10 cellular contexts compared by ENCODE assay signal in the genomic region with DNA sequence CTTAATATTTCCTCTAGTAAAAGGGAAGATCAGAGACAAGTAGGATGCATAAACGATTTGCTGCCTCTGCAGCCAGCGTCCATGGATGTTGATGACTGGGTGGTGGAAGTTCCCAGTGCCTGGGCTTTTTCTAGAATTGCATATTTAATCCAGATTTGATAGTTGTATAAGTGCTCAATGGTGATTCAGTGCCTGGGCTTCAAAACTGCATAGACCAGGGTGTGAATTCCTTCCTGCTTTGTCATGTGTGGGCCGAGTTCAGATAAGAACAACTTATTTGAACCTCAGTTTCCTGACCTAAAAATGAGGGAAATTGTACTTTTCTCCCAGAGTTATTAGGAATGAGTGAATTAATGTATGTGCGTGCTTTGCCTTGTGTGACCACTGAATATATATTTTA.
DNase-seq lines count a peak whose midpoint lies in the region; ATAC-seq, FAIRE-seq and TF ChIP-seq lines count a peak whose summit lies in the region.
"Had no signal": no experiment of that assay in that cellular context is flagged by ENCODE, and none has a peak within 500 bp of the region (broad histone marks: within the 10 kb centered on the region; RNA-seq: fewer than 3 reads in every experiment).

No MANE protein-coding gene starts in this region.

- H3K27ac ChIP-seq in A673 (ENCODE audit: low read depth, low read length, poor library complexity, severe bottlenecking): no peak overlapping the region
- H3K27ac ChIP-seq: C4-2B had no signal

- no peak for TF ChIP-seq POLR2A in GM12891 (IDR thresholded peaks at IDR 0.05; ENCODE audit: low read depth, low read length)

- TF ChIP-seq CTCF in A673 (conservative IDR thresholded peaks at IDR 0.05; ENCODE audit: low read depth, low read length): no peak
- TF ChIP-seq CTCF in endothelial cell (IDR thresholded peaks at IDR 0.05; ENCODE audit: unreplicated experiment): no peak
- no peak for TF ChIP-seq CTCF in mesothelial cell of epicardium (IDR thresholded peaks at IDR 0.05; ENCODE audit: unreplicated experiment)

- H3K4me3 Mint-ChIP-seq in endothelial cell (ENCODE audit: unreplicated experiment) (peak overlapping the region; percentile 51), mesothelial cell of epicardium (no peak overlapping the region)

- peak; percentile 25 for DNase-seq in A673 (ENCODE audit: low spot score)
- DNase-seq in LHCN-M2 (ENCODE audit: low read depth): peak; percentile 83
- DNase-seq in endothelial cell (ENCODE audit: low spot score): no peak
- DNase-seq in mesothelial cell of epicardium (ENCODE audit: low spot score in 2 of 2, unreplicated experiment in 2 of 2): no peak
- DNase-seq in iPS-NIHi11 (ENCODE audit: low spot score): no peak
- no peak for DNase-seq in GM12891 (ENCODE audit: insufficient read length, low spot score)
- DNase-seq: activated CD8-positive, alpha-beta memory T cell treated with anti-CD3 and anti-CD28 coated beads, Interleukin-2, amount 50 U/mL, for 4 hours had no signal

- BruUV-seq in A673 (replicated peaks; lab: Mats Ljungman, UMichigan): no TSS peak

- H3K36me3 Mint-ChIP-seq in endothelial cell (ENCODE audit: low read depth, unreplicated experiment) (peaks cover 22% of the 10 kb centered on the region), mesothelial cell of epicardium (peaks cover 4% of the 10 kb centered on the region)

- intact Hi-C loops in A673 (cut with micrococcal nuclease; ENCODE audit: unreplicated experiment): no loop called here

- H3K27me3 Mint-ChIP-seq in endothelial cell (ENCODE audit: unreplicated experiment) (peaks cover 10% of the 10 kb centered on the region), mesothelial cell of epicardium (ENCODE audit: low read depth) (no peaks in the 10 kb centered on the region)

- POLR2A ChIA-PET in A673 (lab: Charles Lee; ENCODE audit: low non-redundant PET): no interaction called here

- H3K9me3 Mint-ChIP-seq in endothelial cell (ENCODE audit: unreplicated experiment) (no peaks in the 10 kb centered on the region), mesothelial cell of epicardium (no peaks in the 10 kb centered on the region)

- H3K27ac Mint-ChIP-seq in endothelial cell (ENCODE audit: unreplicated experiment) (no peak overlapping the region), mesothelial cell of epicardium (peak overlapping the region; percentile 85)

- no peaks in the 10 kb centered on the region for H3K36me3 ChIP-seq in A673 (ENCODE audit: insufficient read depth, low read length, poor library complexity, severe bottlenecking)

- CTCF ChIA-PET in A673 (lab: Charles Lee): no interaction called here

- no peak overlapping the region for H3K4me3 ChIP-seq in A673 (ENCODE audit: low read depth, low read length, poor library complexity, severe bottlenecking)

- FAIRE-seq in GM12891 (lab: Jason Lieb, UNC): no peak

- H3K4me1 Mint-ChIP-seq in endothelial cell (ENCODE audit: unreplicated experiment) (peaks cover 57% of the 10 kb centered on the region), mesothelial cell of epicardium (peaks cover 80% of the 10 kb centered on the region)

- H3K4me1 ChIP-seq in A673 (ENCODE audit: insufficient read depth, low read length, poor library complexity, severe bottlenecking): peaks cover 21% of the 10 kb centered on the region

- H3K27me3 ChIP-seq in A673 (replicated peaks; ENCODE audit: insufficient read depth, low read depth, low read length, poor library complexity): no peaks in the 10 kb centered on the region

- no peak for ATAC-seq in HG02571 (IDR thresholded peaks at IDR 0.05; ENCODE audit: unreplicated experiment)
- no peak for ATAC-seq in HG02938 (IDR thresholded peaks at IDR 0.05; ENCODE audit: unreplicated experiment)

- H3K9me3 ChIP-seq in A673 (ENCODE audit: low read depth, low read length, poor library complexity, severe bottlenecking): no peaks in the 10 kb centered on the region

TF ChIP-seq in GM12891, 5 proteins besides CTCF, POLR2A, EP300 and RAD21:
- no peak for TF ChIP-seq SPI1 (IDR thresholded peaks at IDR 0.05; ENCODE audit: low read depth, low read length)
- TF ChIP-seq POU2F2 (IDR thresholded peaks at IDR 0.05; ENCODE audit: low read depth, low read length): no peak
- TF ChIP-seq TAF1 (IDR thresholded peaks at IDR 0.05; ENCODE audit: low read depth, low read length): no peak
- TF ChIP-seq PAX5 (IDR thresholded peaks at IDR 0.05; ENCODE audit: insufficient read depth, low read length, severe bottlenecking): no peak
- TF ChIP-seq POLR2AphosphoS5 (IDR thresholded peaks at IDR 0.05; ENCODE audit: low read depth, low read length): no peak

Comparison
In these comparisons a context has a peak if more than half of its experiments do, and no peak if none do; other contexts are left out.
1. DNase-seq: peak in A673 (single experiment) and LHCN-M2 (single experiment); none in endothelial cell (single experiment), mesothelial cell of epicardium (0 of 2), iPS-NIHi11 (single experiment) and GM12891 (single experiment).